ENCODE assay signal across 11 cellular contexts in genomic region chr11:63489879-63490278, GRCh38. TPM values are rescaled to one million over a fixed set of nuclear protein-coding genes. Genes with fewer than 3 reads are reported as not detected.
DNase-seq lines count a peak whose midpoint lies in the region; ATAC-seq and TF ChIP-seq lines count a peak whose summit lies in the region.
"Had no signal": no experiment of that assay in that cellular context is flagged by ENCODE, and none has a peak within 500 bp of the region (broad histone marks: within the 10 kb centered on the region; RNA-seq: fewer than 3 reads in every experiment).

No MANE protein-coding gene starts in this region.

- DNase-seq in ELR (ENCODE audit: low read depth) (peak; percentile 27), RPMI8226 (peak; percentile 32), fibroblast of mammary gland (ENCODE audit: low read depth) (peak; percentile 26), omental fat pad (ENCODE audit: low spot score) (no peak), germinal center (ENCODE audit: low spot score) (no peak)
- DNase-seq in activated effector memory CD4-positive, alpha-beta T cell treated with Interleukin-2 at 50 U/mL for 16 hours = no peak
- DNase-seq: COR-L47, HCEC 1CT, SW 1271 had no signal

- H3K4me3 ChIP-seq in fibroblast of mammary gland (ENCODE audit: control insufficient read depth, low read depth, low read length) = no peak overlapping the region

- ATAC-seq in omental fat pad (ENCODE audit: low FRiP score) = peak; percentile 24
- no peak for ATAC-seq in GM21367 (IDR thresholded peaks at IDR 0.05; ENCODE audit: unreplicated experiment)
- ATAC-seq in HG02642 (IDR thresholded peaks at IDR 0.05; ENCODE audit: poor library complexity, unreplicated experiment) = no peak

- TF ChIP-seq CTCF in fibroblast of mammary gland (conservative IDR thresholded peaks at IDR 0.05; ENCODE audit: control insufficient read depth, insufficient read depth, low read depth, low read length) = no peak
- TF ChIP-seq CTCF in omental fat pad (IDR thresholded peaks at IDR 0.05) = no peak

RNA-seq across cellular contexts. Expression of gene PLAAT5, which starts 1.1 kb away (rescaled TPM):
- total RNA-seq in omental fat pad = 10 to 100 TPM; 12.0 to 54.3 (median 27.9) TPM

RNA-seq across cellular contexts. Expression of gene LGALS12, which starts 16.0 kb away (rescaled TPM):
- 10 to 100 TPM; 59.3 to 98.5 (median 78.3) TPM for total RNA-seq in omental fat pad

RNA-seq across cellular contexts. Expression of gene PLAAT4, which starts 46.7 kb away (rescaled TPM):
- total RNA-seq in omental fat pad = 10 to 100 TPM; 26.3 to 91.2 (median 32.6) TPM

Comparison
In these comparisons a context has a peak if more than half of its experiments do, and no peak if none do; other contexts are left out.
1. DNase-seq: peak in ELR (single experiment), RPMI8226 (single experiment) and fibroblast of mammary gland (single experiment); none in omental fat pad (single experiment), activated effector memory CD4-positive, alpha-beta T cell treated with Interleukin-2 at 50 U/mL for 16 hours (single experiment) and germinal center (single experiment).